Comparison of ENCODE assay signal across 7 cellular contexts in genomic region chr1:185045793-185046441, GRCh38. TPM values are rescaled to one million over a fixed set of nuclear protein-coding genes. Genes with fewer than 3 reads are reported as not detected.
A peak's percentile ranks its signal among the peaks of the same experiment; 100 is the strongest.
DNase-seq lines count a peak whose midpoint lies in the region; TF ChIP-seq lines count a peak whose summit lies in the region.

No MANE protein-coding gene starts in this region.

- no peak for TF ChIP-seq POLR2A in suprapubic skin (IDR thresholded peaks at IDR 0.05)

- no peaks in the 10 kb centered on the region for H4K20me1 ChIP-seq in MM.1S (ENCODE audit: insufficient read depth, low read length)

- H3K9me3 ChIP-seq in MM.1S (replicated peaks; ENCODE audit: insufficient read depth, low read length): no peaks in the 10 kb centered on the region
- H3K9me3 ChIP-seq in mucosa of stomach (ENCODE audit: control insufficient read depth, low read length): no peaks in the 10 kb centered on the region
- H3K9me3 ChIP-seq in suprapubic skin: no peaks in the 10 kb centered on the region

- H3F3A ChIP-seq in MM.1S (ENCODE audit: insufficient read depth, low read length): peaks cover 14% of the 10 kb centered on the region

- no peaks in the 10 kb centered on the region for H3K9me3 Mint-ChIP-seq in activated CD4-positive, alpha-beta T cell treated with anti-CD3 and anti-CD28 coated beads, Interleukin-2, amount 10 ng/mL, durations not matched to agents 24 days and 14 days

- H3K27ac Mint-ChIP-seq in activated CD4-positive, alpha-beta T cell treated with anti-CD3 and anti-CD28 coated beads, Interleukin-2, amount 10 ng/mL, durations not matched to agents 24 days and 14 days: peak overlapping the region; percentile 75

- H3K4me1 Mint-ChIP-seq in activated CD4-positive, alpha-beta T cell treated with anti-CD3 and anti-CD28 coated beads, Interleukin-2, amount 10 ng/mL, durations not matched to agents 24 days and 14 days: peaks cover 26% of the 10 kb centered on the region

- peak overlapping the region; percentile 93 for H2AFZ ChIP-seq in MM.1S (ENCODE audit: low read length)

- peaks cover 43% of the 10 kb centered on the region for H3K79me2 ChIP-seq in MM.1S (ENCODE audit: low read length)

- TF ChIP-seq CTCF in GM12865 (IDR thresholded peaks at IDR 0.05; ENCODE audit: insufficient read depth, low read depth, low read length, missing control alignments) (no peak), MM.1S (IDR thresholded peaks at IDR 0.05; ENCODE audit: low read length) (no peak), suprapubic skin (IDR thresholded peaks at IDR 0.05) (no peak)

- H3K27me3 Mint-ChIP-seq in activated CD4-positive, alpha-beta T cell treated with anti-CD3 and anti-CD28 coated beads, Interleukin-2, amount 10 ng/mL, durations not matched to agents 24 days and 14 days: peaks cover 18% of the 10 kb centered on the region

- H3K4me1 ChIP-seq in MM.1S (ENCODE audit: low read length) (peaks cover 9% of the 10 kb centered on the region; the same call in 1 of the 2 replicates), mucosa of stomach (ENCODE audit: control insufficient read depth, insufficient read depth, low read length) (peaks cover 10% of the 10 kb centered on the region), suprapubic skin (peaks cover 24% of the 10 kb centered on the region)

- H3K36me3 ChIP-seq in H7 (replicated peaks; ENCODE audit: control insufficient read depth, insufficient read depth, low read length): no peaks in the 10 kb centered on the region
- H3K36me3 ChIP-seq in MM.1S (replicated peaks; ENCODE audit: insufficient read depth, low read length): no peaks in the 10 kb centered on the region
- no peaks in the 10 kb centered on the region for H3K36me3 ChIP-seq in mucosa of stomach (ENCODE audit: control insufficient read depth, insufficient read depth, low read length)
- no peaks in the 10 kb centered on the region for H3K36me3 ChIP-seq in suprapubic skin

- peak overlapping the region; percentile 86 for H3K4me2 ChIP-seq in MM.1S (ENCODE audit: low read depth, low read length)

- H3K9me2 ChIP-seq in MM.1S (replicated peaks; ENCODE audit: insufficient read depth, low read length): no peaks in the 10 kb centered on the region

- H3K27me3 ChIP-seq in H7 (ENCODE audit: control insufficient read depth, insufficient read depth, low read length) (peaks cover 10% of the 10 kb centered on the region; the same call in 1 of the 2 replicates), MM.1S (replicated peaks; ENCODE audit: insufficient read depth, low read length) (no peaks in the 10 kb centered on the region; the same call in 1 of the 2 replicates), mucosa of stomach (ENCODE audit: control insufficient read depth, insufficient read depth, low read length) (no peaks in the 10 kb centered on the region), suprapubic skin (no peaks in the 10 kb centered on the region)

- intact Hi-C loops in activated CD4-positive, alpha-beta T cell treated with anti-CD3 and anti-CD28 coated beads, Interleukin-2, amount 10 ng/mL, durations not matched to agents 24 days and 14 days (cut with micrococcal nuclease): loop anchor here (1.0 to 10.0 kb wide), 10 partner anchors 74 to 1411 kb away; partner anchors contain the start of genes ARPC5, EDEM3, IVNS1ABP and NIBAN1

- 0% methylated on average over 25 of the region's 57 CpGs for WGBS in suprapubic skin

- H3K4me3 ChIP-seq in GM12865 (ENCODE audit: low read depth, low read length) (peak overlapping the region; percentile 94), H7 (ENCODE audit: insufficient read depth, low read depth, low read length) (peak overlapping the region; percentile 77), MM.1S (ENCODE audit: low read length) (peak overlapping the region; percentile 88), mucosa of stomach (ENCODE audit: low read length) (peak overlapping the region; percentile 78), suprapubic skin (peak overlapping the region; percentile 98)

- H3K9ac ChIP-seq in MM.1S (ENCODE audit: low read length) (peak overlapping the region; percentile 66), mucosa of stomach (ENCODE audit: low read length) (peak overlapping the region; percentile 91)

- TF ChIP-seq EP300 in suprapubic skin (IDR thresholded peaks at IDR 0.05): no peak

- no peaks in the 10 kb centered on the region for H3K36me3 Mint-ChIP-seq in activated CD4-positive, alpha-beta T cell treated with anti-CD3 and anti-CD28 coated beads, Interleukin-2, amount 10 ng/mL, durations not matched to agents 24 days and 14 days (ENCODE audit: low read depth)

- DNase-seq in GM12865 (ENCODE audit: low read depth) (peak; percentile 47), H7 (peak; percentile 82), MM.1S (peak; percentile 29), epidermal melanocyte (ENCODE audit: insufficient read length, low spot score) (peak; percentile 46), suprapubic skin (ENCODE audit: low spot score in 2 of 2) (peak in 1 of 2 donors; percentile 72)
- peak; percentile 78 for DNase-seq in activated CD4-positive, alpha-beta T cell treated with anti-CD3 and anti-CD28 coated beads, Interleukin-2, amount 10 ng/mL, durations not matched to agents 24 days and 14 days

- H3K4me3 Mint-ChIP-seq in activated CD4-positive, alpha-beta T cell treated with anti-CD3 and anti-CD28 coated beads, Interleukin-2, amount 10 ng/mL, durations not matched to agents 24 days and 14 days: peak overlapping the region; percentile 93

- H3K27ac ChIP-seq in MM.1S (ENCODE audit: low read length) (no peak overlapping the region), suprapubic skin (peak overlapping the region; percentile 90)

RNA-seq across cellular contexts. Expression of gene RNF2, which starts 0.6 kb away (rescaled TPM):
- total RNA-seq in H7 (2014; rRNA removed; shearing (Covaris generic)): 41.3 and 53.0 TPM in 2 replicates
- total RNA-seq in activated CD4-positive, alpha-beta T cell treated with anti-CD3 and anti-CD28 coated beads, Interleukin-2, amount 10 ng/mL, durations not matched to agents 24 days and 14 days: 17.8 and 21.1 TPM in 2 replicates
- 10 to 100 TPM; 11.3 to 18.6 (median 16.2) TPM for total RNA-seq in suprapubic skin
